18 cellular contexts compared by ENCODE assay signal in genomic region chr12:124405151-124405550, GRCh38.
DNase-seq lines count a peak whose midpoint lies in the region; ATAC-seq and TF ChIP-seq lines count a peak whose summit lies in the region.
"Had no signal": no experiment of that assay in that cellular context is flagged by ENCODE, and none has a peak within 500 bp of the region (broad histone marks: within the 10 kb centered on the region; RNA-seq: fewer than 3 reads in every experiment).

No MANE protein-coding gene starts in this region.

- H3K36me3 Mint-ChIP-seq in GM23338 (ENCODE audit: low read depth) (peaks cover 24% of the 10 kb centered on the region), glutamatergic neuron (ENCODE audit: unreplicated experiment) (no peaks in the 10 kb centered on the region)

- H3K4me1 Mint-ChIP-seq in GM23338 (peaks cover 40% of the 10 kb centered on the region), glutamatergic neuron (ENCODE audit: low read depth, unreplicated experiment) (peaks cover 24% of the 10 kb centered on the region)

- H3K4me3 ChIP-seq in GM23338 (no peak overlapping the region), rectal smooth muscle tissue (ENCODE audit: low read length) (no peak overlapping the region)
- H3K4me3 ChIP-seq: PC-9 had no signal

- H4K20me1 ChIP-seq in GM23338 (replicated peaks; ENCODE audit: insufficient read depth) = peaks cover 5% of the 10 kb centered on the region

- H3K9me2 ChIP-seq in GM23338 (ENCODE audit: insufficient read depth) = no peaks in the 10 kb centered on the region
- H3K9me2 ChIP-seq: SK-N-SH had no signal

- no peak for DNase-seq in GM23338 (ENCODE audit: low spot score)
- no peak for DNase-seq in glutamatergic neuron
- DNase-seq in NCI-H187 treated with DMSO at 0.1 percent for 48 hours (lab: John Stamatoyannopoulos, UW) = no peak
- no peak for DNase-seq in DMS53 (lab: John Stamatoyannopoulos, UW)
- no peak for DNase-seq in dermis blood vessel endothelial cell
- DNase-seq: DMS 273 treated with DMSO at 0.1 percent for 48 hours, Karpas-422, NCI-H1105 treated with DMSO at 0.1 percent for 48 hours, NCI-H1930, NCI-H2171, NCI-H446 treated with DMSO at 0.1 percent for 48 hours, NCI-H748 treated with DMSO at 0.1 percent for 48 hours, PC-9, SK-N-SH had no signal

- H3K79me2 ChIP-seq in GM23338 (replicated peaks; ENCODE audit: insufficient read depth) = peaks cover 27% of the 10 kb centered on the region

- H3K36me3 ChIP-seq in GM23338 (ENCODE audit: insufficient read depth) = peaks cover 5% of the 10 kb centered on the region; the same call in 1 of the 2 replicates
- H3K36me3 ChIP-seq in rectal smooth muscle tissue (ENCODE audit: control insufficient read depth, insufficient read depth, low read length) = peaks cover 10% of the 10 kb centered on the region

- H3K4me3 Mint-ChIP-seq in GM23338 (no peak overlapping the region), glutamatergic neuron (ENCODE audit: unreplicated experiment) (no peak overlapping the region)

- H3K27me3 Mint-ChIP-seq in GM23338 (ENCODE audit: insufficient read depth, low read depth, poor library complexity) = peaks cover 18% of the 10 kb centered on the region
- peaks cover 24% of the 10 kb centered on the region for H3K27me3 Mint-ChIP-seq in glutamatergic neuron (ENCODE audit: unreplicated experiment)

- H3K9ac ChIP-seq in rectal smooth muscle tissue (ENCODE audit: low read length) = no peak overlapping the region
- H3K9ac ChIP-seq: SK-N-SH had no signal

- H2AFZ ChIP-seq in GM23338 = no peak overlapping the region
- H2AFZ ChIP-seq: PC-9 had no signal

- H3K27me3 ChIP-seq in GM23338 (ENCODE audit: insufficient read depth) = no peaks in the 10 kb centered on the region
- no peaks in the 10 kb centered on the region for H3K27me3 ChIP-seq in rectal smooth muscle tissue (ENCODE audit: control insufficient read depth, insufficient read depth, low read length)

- TF ChIP-seq CTCF in GM23338 (conservative IDR thresholded peaks at IDR 0.05; ENCODE audit: low read depth in 2 of 2) = no peak
- no peak for TF ChIP-seq CTCF in VCaP (conservative IDR thresholded peaks at IDR 0.05)
- TF ChIP-seq CTCF in glutamatergic neuron (IDR thresholded peaks at IDR 0.05; ENCODE audit: partially characterized antibody, unreplicated experiment) = no peak

- H3F3A ChIP-seq in GM23338 (replicated peaks; ENCODE audit: low read depth) = 0 out of 2 replicates have a peak, but pooled peaks cover under 1% of the 10 kb centered on the region

- H3K4me1 ChIP-seq in GM23338 (ENCODE audit: insufficient read depth) (no peaks in the 10 kb centered on the region; the same call in 1 of the 2 replicates), rectal smooth muscle tissue (ENCODE audit: control insufficient read depth, insufficient read depth, low read length) (peaks cover 47% of the 10 kb centered on the region)

- H3K27ac Mint-ChIP-seq in GM23338 = peak overlapping the region; percentile 58
- peak overlapping the region; percentile 68 for H3K27ac Mint-ChIP-seq in glutamatergic neuron (ENCODE audit: unreplicated experiment)

- no peak overlapping the region for H3K4me2 ChIP-seq in GM23338
- H3K4me2 ChIP-seq: PC-9, SK-N-SH had no signal

- no peak overlapping the region for H3K27ac ChIP-seq in GM23338 (ENCODE audit: low read depth)
- H3K27ac ChIP-seq in VCaP = peak overlapping the region; percentile 89
- H3K27ac ChIP-seq in rectal smooth muscle tissue (ENCODE audit: low read depth, low read length) = peak overlapping the region; percentile 83
- H3K27ac ChIP-seq: PC-9 had no signal

- H3K9me3 Mint-ChIP-seq in GM23338 = no peaks in the 10 kb centered on the region; the same call in 2 of the 3 replicates
- peaks cover 18% of the 10 kb centered on the region for H3K9me3 Mint-ChIP-seq in glutamatergic neuron (ENCODE audit: unreplicated experiment)

- ATAC-seq in GM23338 (no peak), GM19035 (IDR thresholded peaks at IDR 0.05; ENCODE audit: unreplicated experiment) (no peak)
- ATAC-seq: Right ventricle myocardium inferior had no signal

TF ChIP-seq in GM23338, 12 proteins besides CTCF, POLR2A, EP300 and RAD21:
- TF ChIP-seq EZH2phosphoT487 (IDR thresholded peaks at IDR 0.05; ENCODE audit: unreplicated experiment) (no peak), POLR2AphosphoS5 (IDR thresholded peaks at IDR 0.05; ENCODE audit: low read depth) (no peak), JUNB (IDR thresholded peaks at IDR 0.05; ENCODE audit: unreplicated experiment) (no peak), EZH2 (IDR thresholded peaks at IDR 0.05; ENCODE audit: low read depth, unreplicated experiment) (no peak)
- TF ChIP-seq, protein P1, sequence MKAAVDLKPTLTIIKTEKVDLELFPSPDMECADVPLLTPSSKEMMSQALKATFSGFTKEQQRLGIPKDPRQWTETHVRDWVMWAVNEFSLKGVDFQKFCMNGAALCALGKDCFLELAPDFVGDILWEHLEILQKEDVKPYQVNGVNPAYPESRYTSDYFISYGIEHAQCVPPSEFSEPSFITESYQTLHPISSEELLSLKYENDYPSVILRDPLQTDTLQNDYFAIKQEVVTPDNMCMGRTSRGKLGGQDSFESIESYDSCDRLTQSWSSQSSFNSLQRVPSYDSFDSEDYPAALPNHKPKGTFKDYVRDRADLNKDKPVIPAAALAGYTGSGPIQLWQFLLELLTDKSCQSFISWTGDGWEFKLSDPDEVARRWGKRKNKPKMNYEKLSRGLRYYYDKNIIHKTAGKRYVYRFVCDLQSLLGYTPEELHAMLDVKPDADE (IDR thresholded peaks at IDR 0.05) = no peak
